In the genomic region with DNA sequence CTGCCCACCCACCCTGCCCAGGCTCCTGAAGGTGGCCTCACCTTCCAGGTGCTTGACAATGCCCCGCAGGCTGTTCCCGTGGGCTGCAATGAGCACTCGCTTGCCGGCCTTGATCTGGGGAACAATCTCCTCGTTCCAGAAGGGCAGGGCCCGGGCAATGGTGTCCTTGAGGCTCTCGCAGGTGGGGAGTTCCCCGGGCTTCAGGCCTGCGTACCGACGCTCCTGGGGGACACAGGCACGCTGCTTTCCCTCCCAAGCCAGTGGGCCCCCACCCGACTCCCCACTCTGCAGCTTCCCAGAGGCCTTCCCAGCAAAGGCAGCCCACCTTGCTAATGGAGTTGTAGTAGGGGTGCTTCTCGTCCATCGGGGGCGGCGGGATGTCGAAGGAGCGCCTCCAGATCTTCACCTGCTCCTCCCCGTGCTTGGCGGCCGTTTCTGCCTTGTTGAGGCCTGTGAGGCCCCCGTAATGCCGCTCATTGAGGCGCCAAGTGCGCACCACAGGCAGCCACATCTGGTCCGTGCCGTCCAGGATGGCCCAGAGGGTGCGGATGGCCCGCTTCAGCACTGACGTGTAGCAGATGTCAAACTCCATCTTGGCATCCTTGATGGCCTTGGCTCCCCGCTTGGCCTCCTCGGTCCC, we compare ENCODE assay signal across 10 cellular contexts. TPM values are rescaled to one million over a fixed set of nuclear protein-coding genes. Genes with fewer than 3 reads are reported as not detected.
A peak's percentile ranks its signal among the peaks of the same experiment; 100 is the strongest.
DNase-seq lines count a peak whose midpoint lies in the region; ATAC-seq and TF ChIP-seq lines count a peak whose summit lies in the region.
"Had no signal": no experiment of that assay in that cellular context is flagged by ENCODE, and none has a peak within 500 bp of the region (broad histone marks: within the 10 kb centered on the region; RNA-seq: fewer than 3 reads in every experiment).

No MANE protein-coding gene starts in this region.

- POLR2A ChIA-PET in CD4-positive, alpha-beta T cell (lab: Charles Lee) = interaction anchor here (0.8 to 2.1 kb wide), 6 partner anchors 8 to 20 kb away, joined by 3 to 9 read pairs (median 5); partner anchors contain the start of gene DBNL

- peaks cover 27% of the 10 kb centered on the region for H3K36me3 ChIP-seq in HUES6 (ENCODE audit: control insufficient read depth, insufficient read depth, low read length)
- H3K36me3 ChIP-seq in duodenal mucosa (ENCODE audit: control insufficient read depth in 1 of 2, insufficient read depth in 2 of 2, low read length in 2 of 2) = peaks cover 15 to 25% of the 10 kb centered on the region in 2 donors

- H3K4me1 ChIP-seq in HUES6 (ENCODE audit: control insufficient read depth, insufficient read depth, low read length) (peaks cover 32% of the 10 kb centered on the region), duodenal mucosa (ENCODE audit: control insufficient read depth in 1 of 2, insufficient read depth in 2 of 2, low read length in 2 of 2) (peaks cover 8 to 27% of the 10 kb centered on the region in 2 donors)

- CTCF ChIA-PET in CD4-positive, alpha-beta T cell (lab: Charles Lee) = no interaction called here

- peaks cover 20% of the 10 kb centered on the region for H3K36me3 Mint-ChIP-seq in CD4-positive, alpha-beta T cell (ENCODE audit: low read depth)
- H3K36me3 Mint-ChIP-seq in natural killer cell = no peaks in the 10 kb centered on the region
- H3K36me3 Mint-ChIP-seq in osteocyte (ENCODE audit: unreplicated experiment) = peaks cover 9% of the 10 kb centered on the region
- peaks cover 10% of the 10 kb centered on the region for H3K36me3 Mint-ChIP-seq in activated T-helper 1 cell treated with anti-CD3 and anti-CD28 coated beads, Interleukin-12 subunit alpha, Interleukin-12 subunit beta, Interleukin-2, Interleukin-4 antibody, amounts not matched to agents 30 ng/mL and 10 ng/mL and 1 ng/mL, durations not matched to agents 14 hours and 24 hours and 36 hours (ENCODE audit: low read depth)

- no peak overlapping the region for H3K27ac ChIP-seq in CD4-positive, alpha-beta T cell (ENCODE audit: low read depth, low read length)
- H3K27ac ChIP-seq in HUES6 (ENCODE audit: low read depth, low read length) (no peak overlapping the region), duodenal mucosa (ENCODE audit: low read depth, low read length) (no peak overlapping the region)
- H3K27ac ChIP-seq: thyroid gland had no signal

- TF ChIP-seq CTCF in CD4-positive, alpha-beta T cell (IDR thresholded peaks at IDR 0.05) = no peak
- TF ChIP-seq CTCF in natural killer cell (IDR thresholded peaks at IDR 0.05) = no peak
- no peak for TF ChIP-seq CTCF in osteocyte (IDR thresholded peaks at IDR 0.05)

- H3K4me3 ChIP-seq in HUES6 (ENCODE audit: low read depth, low read length) = peak overlapping the region; percentile 30; the same call in 1 of the 2 replicates
- H3K4me3 ChIP-seq in duodenal mucosa (ENCODE audit: low read depth in 1 of 2, low read length in 2 of 2) = peak overlapping the region; percentile 2 to 34
- H3K4me3 ChIP-seq: thyroid gland had no signal

- no peaks in the 10 kb centered on the region for H3K9me3 ChIP-seq in CD4-positive, alpha-beta T cell (ENCODE audit: control insufficient read depth, low read length)
- H3K9me3 ChIP-seq in HUES6 (ENCODE audit: control insufficient read depth, insufficient read depth, low read depth, low read length) (no peaks in the 10 kb centered on the region), duodenal mucosa (ENCODE audit: control insufficient read depth in 1 of 2, low read length in 2 of 2) (no peaks in the 10 kb centered on the region)
- H3K9me3 ChIP-seq: thyroid gland had no signal

- peak in 1 of 10 experiments; percentile 35 for DNase-seq in CD4-positive, alpha-beta T cell
- DNase-seq in natural killer cell (no peak), AG08396 (ENCODE audit: low spot score) (no peak), osteocyte (ENCODE audit: extremely low spot score, unreplicated experiment) (no peak), NCI-H446 (lab: John Stamatoyannopoulos, UW) (no peak)
- no peak for DNase-seq in activated T-helper 1 cell treated with anti-CD3 and anti-CD28 coated beads, Interleukin-12 subunit alpha, Interleukin-12 subunit beta, Interleukin-2, Interleukin-4 antibody, amounts not matched to agents 30 ng/mL and 10 ng/mL and 1 ng/mL, durations not matched to agents 14 hours and 24 hours and 36 hours (ENCODE audit: low spot score)
- DNase-seq: DND-41 had no signal

- H3K4me1 Mint-ChIP-seq in CD4-positive, alpha-beta T cell (ENCODE audit: low read depth) = peaks cover 29% of the 10 kb centered on the region
- peaks cover 12 to 23% of the 10 kb centered on the region in 2 donors for H3K4me1 Mint-ChIP-seq in natural killer cell
- peaks cover 3% of the 10 kb centered on the region for H3K4me1 Mint-ChIP-seq in osteocyte (ENCODE audit: unreplicated experiment)
- no peaks in the 10 kb centered on the region for H3K4me1 Mint-ChIP-seq in activated T-helper 1 cell treated with anti-CD3 and anti-CD28 coated beads, Interleukin-12 subunit alpha, Interleukin-12 subunit beta, Interleukin-2, Interleukin-4 antibody, amounts not matched to agents 30 ng/mL and 10 ng/mL and 1 ng/mL, durations not matched to agents 14 hours and 24 hours and 36 hours (ENCODE audit: low read depth)

- H3K27me3 Mint-ChIP-seq in CD4-positive, alpha-beta T cell = no peaks in the 10 kb centered on the region
- H3K27me3 Mint-ChIP-seq in natural killer cell (ENCODE audit: low read depth in 2 of 2) (no peaks in the 10 kb centered on the region), osteocyte (ENCODE audit: unreplicated experiment) (no peaks in the 10 kb centered on the region)
- no peaks in the 10 kb centered on the region for H3K27me3 Mint-ChIP-seq in activated T-helper 1 cell treated with anti-CD3 and anti-CD28 coated beads, Interleukin-12 subunit alpha, Interleukin-12 subunit beta, Interleukin-2, Interleukin-4 antibody, amounts not matched to agents 30 ng/mL and 10 ng/mL and 1 ng/mL, durations not matched to agents 14 hours and 24 hours and 36 hours (ENCODE audit: insufficient read depth)

- intact Hi-C loops in CD4-positive, alpha-beta T cell (cut with DNase I, micrococcal nuclease) = no loop called here
- intact Hi-C loops in natural killer cell (cut with micrococcal nuclease) = no loop called here
- intact Hi-C loops in activated T-helper 1 cell treated with anti-CD3 and anti-CD28 coated beads, Interleukin-12 subunit alpha, Interleukin-12 subunit beta, Interleukin-2, Interleukin-4 antibody, amounts not matched to agents 30 ng/mL and 10 ng/mL and 1 ng/mL, durations not matched to agents 14 hours and 24 hours and 36 hours (cut with micrococcal nuclease) = no loop called here

- H3K27me3 ChIP-seq in CD4-positive, alpha-beta T cell (ENCODE audit: control insufficient read depth, insufficient read depth, low read length) = no peaks in the 10 kb centered on the region
- peaks cover 17% of the 10 kb centered on the region; the same call in 1 of the 2 replicates for H3K27me3 ChIP-seq in HUES6 (ENCODE audit: control insufficient read depth, insufficient read depth, low read length)
- H3K27me3 ChIP-seq in duodenal mucosa (ENCODE audit: control insufficient read depth in 1 of 2, insufficient read depth in 2 of 2, low read length in 2 of 2) = no peaks in the 10 kb centered on the region
- H3K27me3 ChIP-seq: thyroid gland had no signal

- H3K4me3 Mint-ChIP-seq in CD4-positive, alpha-beta T cell = no peak overlapping the region
- H3K4me3 Mint-ChIP-seq in natural killer cell (no peak overlapping the region), osteocyte (ENCODE audit: unreplicated experiment) (no peak overlapping the region)
- H3K4me3 Mint-ChIP-seq in activated T-helper 1 cell treated with anti-CD3 and anti-CD28 coated beads, Interleukin-12 subunit alpha, Interleukin-12 subunit beta, Interleukin-2, Interleukin-4 antibody, amounts not matched to agents 30 ng/mL and 10 ng/mL and 1 ng/mL, durations not matched to agents 14 hours and 24 hours and 36 hours = no peak overlapping the region

- peak overlapping the region; percentile 63 for H3K27ac Mint-ChIP-seq in CD4-positive, alpha-beta T cell
- peak overlapping the region in 1 of 2 donors; percentile 70 for H3K27ac Mint-ChIP-seq in natural killer cell
- no peak overlapping the region for H3K27ac Mint-ChIP-seq in osteocyte (ENCODE audit: unreplicated experiment)
- H3K27ac Mint-ChIP-seq in activated T-helper 1 cell treated with anti-CD3 and anti-CD28 coated beads, Interleukin-12 subunit alpha, Interleukin-12 subunit beta, Interleukin-2, Interleukin-4 antibody, amounts not matched to agents 30 ng/mL and 10 ng/mL and 1 ng/mL, durations not matched to agents 14 hours and 24 hours and 36 hours = no peak overlapping the region

- H3K9ac ChIP-seq in HUES6 (ENCODE audit: low read length) (no peak overlapping the region), duodenal mucosa (ENCODE audit: low read depth in 1 of 2, low read length in 2 of 2) (no peak overlapping the region)

- no peaks in the 10 kb centered on the region for H3K9me3 Mint-ChIP-seq in CD4-positive, alpha-beta T cell
- no peaks in the 10 kb centered on the region for H3K9me3 Mint-ChIP-seq in natural killer cell
- H3K9me3 Mint-ChIP-seq in osteocyte (ENCODE audit: unreplicated experiment) = no peaks in the 10 kb centered on the region
- H3K9me3 Mint-ChIP-seq in activated T-helper 1 cell treated with anti-CD3 and anti-CD28 coated beads, Interleukin-12 subunit alpha, Interleukin-12 subunit beta, Interleukin-2, Interleukin-4 antibody, amounts not matched to agents 30 ng/mL and 10 ng/mL and 1 ng/mL, durations not matched to agents 14 hours and 24 hours and 36 hours = no peaks in the 10 kb centered on the region

- ATAC-seq in CD4-positive, alpha-beta T cell (ENCODE audit: poor library complexity) = peak; percentile 17
- ATAC-seq in natural killer cell = peak in 2 of 3 donors; percentile 31 to 34

RNA-seq across cellular contexts. Expression of gene PGAM2, which starts 0.5 kb away (rescaled TPM):
- total RNA-seq in CD4-positive, alpha-beta T cell = 1 to 10 TPM; 1.3 to 1.8 TPM
- total RNA-seq in natural killer cell = 1 to 10 TPM; 1.0 to 1.9 (median 1.5) TPM
- total RNA-seq in osteocyte = 0.97 TPM in 1 of 2 replicates, not detected in the other
- total RNA-seq in activated T-helper 1 cell treated with anti-CD3 and anti-CD28 coated beads, Interleukin-12 subunit alpha, Interleukin-12 subunit beta, Interleukin-2, Interleukin-4 antibody, amounts not matched to agents 30 ng/mL and 10 ng/mL and 1 ng/mL, durations not matched to agents 14 hours and 24 hours and 36 hours = 0.42 and 0.78 TPM in 2 replicates

RNA-seq across cellular contexts. Expression of gene POLM, which starts 17.4 kb away (rescaled TPM):
- 10 to 100 TPM; 33.6 to 35.6 TPM for total RNA-seq in CD4-positive, alpha-beta T cell
- total RNA-seq in natural killer cell = 10 to 100 TPM; 41.7 to 74.1 (median 50.9) TPM
- 29.3 and 31.9 TPM in 2 replicates for total RNA-seq in osteocyte
- 36.9 and 41.7 TPM in 2 replicates for total RNA-seq in activated T-helper 1 cell treated with anti-CD3 and anti-CD28 coated beads, Interleukin-12 subunit alpha, Interleukin-12 subunit beta, Interleukin-2, Interleukin-4 antibody, amounts not matched to agents 30 ng/mL and 10 ng/mL and 1 ng/mL, durations not matched to agents 14 hours and 24 hours and 36 hours

RNA-seq across cellular contexts. Expression of gene DBNL, which starts 20.4 kb away (rescaled TPM):
- 10 to 100 TPM; 88.5 to 90.6 TPM for total RNA-seq in CD4-positive, alpha-beta T cell
- 100 to 1,000 TPM; 123 to 129 (median 129) TPM for total RNA-seq in natural killer cell
- total RNA-seq in osteocyte = 94.5 and 106 TPM in 2 replicates
- total RNA-seq in activated T-helper 1 cell treated with anti-CD3 and anti-CD28 coated beads, Interleukin-12 subunit alpha, Interleukin-12 subunit beta, Interleukin-2, Interleukin-4 antibody, amounts not matched to agents 30 ng/mL and 10 ng/mL and 1 ng/mL, durations not matched to agents 14 hours and 24 hours and 36 hours = 140 TPM in 2 replicates

RNA-seq across cellular contexts. Expression of gene AEBP1, which starts 39.2 kb away (rescaled TPM):
- 10 to 100 TPM; 20.3 to 21.3 TPM for total RNA-seq in CD4-positive, alpha-beta T cell
- 1 to 10 TPM; 3.3 to 9.0 (median 6.4) TPM for total RNA-seq in natural killer cell
- 781 and 794 TPM in 2 replicates for total RNA-seq in osteocyte
- 17.0 and 17.2 TPM in 2 replicates for total RNA-seq in activated T-helper 1 cell treated with anti-CD3 and anti-CD28 coated beads, Interleukin-12 subunit alpha, Interleukin-12 subunit beta, Interleukin-2, Interleukin-4 antibody, amounts not matched to agents 30 ng/mL and 10 ng/mL and 1 ng/mL, durations not matched to agents 14 hours and 24 hours and 36 hours

RNA-seq across cellular contexts. Expression of gene POLD2, which starts 58.4 kb away (rescaled TPM):
- 10 to 100 TPM; 45.2 to 48.3 TPM for total RNA-seq in CD4-positive, alpha-beta T cell
- 10 to 100 TPM; 30.1 to 38.3 (median 38.1) TPM for total RNA-seq in natural killer cell
- 59.2 and 63.0 TPM in 2 replicates for total RNA-seq in osteocyte
- 234 and 250 TPM in 2 replicates for total RNA-seq in activated T-helper 1 cell treated with anti-CD3 and anti-CD28 coated beads, Interleukin-12 subunit alpha, Interleukin-12 subunit beta, Interleukin-2, Interleukin-4 antibody, amounts not matched to agents 30 ng/mL and 10 ng/mL and 1 ng/mL, durations not matched to agents 14 hours and 24 hours and 36 hours
